Comparison of ENCODE assay signal across 10 cellular contexts in genomic region chr19:23070353-23070781, GRCh38. TPM values are rescaled to one million over a fixed set of nuclear protein-coding genes. Genes with fewer than 3 reads are reported as not detected.
DNase-seq lines count a peak whose midpoint lies in the region; ATAC-seq and TF ChIP-seq lines count a peak whose summit lies in the region.
"Had no signal": no experiment of that assay in that cellular context is flagged by ENCODE, and none has a peak within 500 bp of the region (broad histone marks: within the 10 kb centered on the region; RNA-seq: fewer than 3 reads in every experiment).

No MANE protein-coding gene starts in this region.

- peaks cover 34 to 38% of the 10 kb centered on the region in 2 donors for H3K27me3 Mint-ChIP-seq in T-cell

- H3K36me3 Mint-ChIP-seq in T-cell = no peaks in the 10 kb centered on the region

- peaks cover 14 to 56% (median 20%) of the 10 kb centered on the region in 3 donors for H3K27me3 ChIP-seq in sigmoid colon

- ATAC-seq in T-cell (replicated peaks in 1 of 4) = no peak
- ATAC-seq in GM21576 (IDR thresholded peaks at IDR 0.05; ENCODE audit: unreplicated experiment) = no peak

- POLR2A ChIA-PET in T-cell (lab: Charles Lee) = no interaction called here

- H3K4me3 Mint-ChIP-seq in T-cell = peak overlapping the region in 1 of 3 donors; percentile 27

- peaks cover 12 to 23% (median 13%) of the 10 kb centered on the region in 3 donors for H3K9me3 Mint-ChIP-seq in T-cell

- no peaks in the 10 kb centered on the region for H3K9me3 ChIP-seq in sigmoid colon

- CTCF ChIA-PET in T-cell (lab: Charles Lee) = no interaction called here

- peaks cover 0 to 2% (median 0%) of the 10 kb centered on the region in 3 donors for H3K4me1 Mint-ChIP-seq in T-cell
- H3K4me1 Mint-ChIP-seq: memory B cell had no signal

- TF ChIP-seq POLR2A in sigmoid colon (IDR thresholded peaks at IDR 0.05) = no peak

- DNase-seq in DMS53 (lab: John Stamatoyannopoulos, UW) = peak; percentile 11
- no peak for DNase-seq in DMS53 treated with DMSO at 0.1 percent for 48 hours (lab: John Stamatoyannopoulos, UW; ENCODE audit: unreplicated experiment)
- peak; percentile 5 for DNase-seq in NCI-H2227 treated with DMSO at 0.1 percent for 48 hours (lab: John Stamatoyannopoulos, UW)
- peak; percentile 22 for DNase-seq in fibroblast of the aortic adventitia (ENCODE audit: low read depth)
- DNase-seq in sigmoid colon = peak; percentile 68
- no peak for DNase-seq in T-cell
- no peak for DNase-seq in SHP77 treated with DMSO at 0.1 percent for 48 hours (lab: John Stamatoyannopoulos, UW)
- DNase-seq: 8988T had no signal

- H3K4me1 ChIP-seq in sigmoid colon = peaks cover 0 to 23% (median 6%) of the 10 kb centered on the region in 4 donors

- no peak for TF ChIP-seq EP300 in sigmoid colon (IDR thresholded peaks at IDR 0.05)

- TF ChIP-seq CTCF in fibroblast of the aortic adventitia (IDR thresholded peaks at IDR 0.05; ENCODE audit: insufficient read depth, low read length) (peak; percentile 45), sigmoid colon (IDR thresholded peaks at IDR 0.05) (peak in 1 of 4 experiments; percentile 21)

- H3K27ac ChIP-seq in sigmoid colon = no peak overlapping the region

- H3K4me3 ChIP-seq in fibroblast of the aortic adventitia (ENCODE audit: low read depth, low read length) (no peak overlapping the region), sigmoid colon (peak overlapping the region in 3 of 4 donors; percentile 18 to 38 (median 35))

- 10 to 35% methylated on average over 24 of the region's 24 CpGs for WGBS in sigmoid colon, 2 donors

- H3K27ac Mint-ChIP-seq in T-cell = no peak overlapping the region
- H3K27ac Mint-ChIP-seq: memory B cell had no signal

- intact Hi-C loops in sigmoid colon (cut with DNase I) = no loop called here

- no peaks in the 10 kb centered on the region for H3K36me3 ChIP-seq in sigmoid colon

RNA-seq across cellular contexts. Expression of gene ZNF730, which starts 46.5 kb away (rescaled TPM):
- total RNA-seq in fibroblast of the aortic adventitia (ENCODE audit: low replicate concordance) (0.16 and 2.3 TPM in 2 replicates), sigmoid colon (under 1 TPM in 3 of 4 donors, not detected in 1; 0.36 to 0.49 (median 0.41) TPM), T-cell (under 1 TPM in 2 of 5 donors, not detected in 3; 0.09 to 0.20 TPM)
- polyA plus RNA-seq in sigmoid colon = under 1 TPM in 2 of 3 donors, not detected in 1; 0.23 TPM

Comparison
In these comparisons a context has a peak if more than half of its experiments do, and no peak if none do; other contexts are left out.
1. DNase-seq: peak in DMS53 (single experiment), NCI-H2227 treated with DMSO at 0.1 percent for 48 hours (single experiment), fibroblast of the aortic adventitia (single experiment) and sigmoid colon (single experiment); none in DMS53 treated with DMSO at 0.1 percent for 48 hours (single experiment), T-cell (0 of 34) and SHP77 treated with DMSO at 0.1 percent for 48 hours (single experiment).